In genomic region chr4:112770111-112770510, GRCh38 we compare ENCODE assay signal across 1 cellular context.
TF ChIP-seq lines count a peak whose summit lies in the region.

No MANE protein-coding gene starts in this region.

TF ChIP-seq in GM23338, 12 proteins besides CTCF, POLR2A, EP300 and RAD21 (continued from another document):
- TF ChIP-seq, protein P1, sequence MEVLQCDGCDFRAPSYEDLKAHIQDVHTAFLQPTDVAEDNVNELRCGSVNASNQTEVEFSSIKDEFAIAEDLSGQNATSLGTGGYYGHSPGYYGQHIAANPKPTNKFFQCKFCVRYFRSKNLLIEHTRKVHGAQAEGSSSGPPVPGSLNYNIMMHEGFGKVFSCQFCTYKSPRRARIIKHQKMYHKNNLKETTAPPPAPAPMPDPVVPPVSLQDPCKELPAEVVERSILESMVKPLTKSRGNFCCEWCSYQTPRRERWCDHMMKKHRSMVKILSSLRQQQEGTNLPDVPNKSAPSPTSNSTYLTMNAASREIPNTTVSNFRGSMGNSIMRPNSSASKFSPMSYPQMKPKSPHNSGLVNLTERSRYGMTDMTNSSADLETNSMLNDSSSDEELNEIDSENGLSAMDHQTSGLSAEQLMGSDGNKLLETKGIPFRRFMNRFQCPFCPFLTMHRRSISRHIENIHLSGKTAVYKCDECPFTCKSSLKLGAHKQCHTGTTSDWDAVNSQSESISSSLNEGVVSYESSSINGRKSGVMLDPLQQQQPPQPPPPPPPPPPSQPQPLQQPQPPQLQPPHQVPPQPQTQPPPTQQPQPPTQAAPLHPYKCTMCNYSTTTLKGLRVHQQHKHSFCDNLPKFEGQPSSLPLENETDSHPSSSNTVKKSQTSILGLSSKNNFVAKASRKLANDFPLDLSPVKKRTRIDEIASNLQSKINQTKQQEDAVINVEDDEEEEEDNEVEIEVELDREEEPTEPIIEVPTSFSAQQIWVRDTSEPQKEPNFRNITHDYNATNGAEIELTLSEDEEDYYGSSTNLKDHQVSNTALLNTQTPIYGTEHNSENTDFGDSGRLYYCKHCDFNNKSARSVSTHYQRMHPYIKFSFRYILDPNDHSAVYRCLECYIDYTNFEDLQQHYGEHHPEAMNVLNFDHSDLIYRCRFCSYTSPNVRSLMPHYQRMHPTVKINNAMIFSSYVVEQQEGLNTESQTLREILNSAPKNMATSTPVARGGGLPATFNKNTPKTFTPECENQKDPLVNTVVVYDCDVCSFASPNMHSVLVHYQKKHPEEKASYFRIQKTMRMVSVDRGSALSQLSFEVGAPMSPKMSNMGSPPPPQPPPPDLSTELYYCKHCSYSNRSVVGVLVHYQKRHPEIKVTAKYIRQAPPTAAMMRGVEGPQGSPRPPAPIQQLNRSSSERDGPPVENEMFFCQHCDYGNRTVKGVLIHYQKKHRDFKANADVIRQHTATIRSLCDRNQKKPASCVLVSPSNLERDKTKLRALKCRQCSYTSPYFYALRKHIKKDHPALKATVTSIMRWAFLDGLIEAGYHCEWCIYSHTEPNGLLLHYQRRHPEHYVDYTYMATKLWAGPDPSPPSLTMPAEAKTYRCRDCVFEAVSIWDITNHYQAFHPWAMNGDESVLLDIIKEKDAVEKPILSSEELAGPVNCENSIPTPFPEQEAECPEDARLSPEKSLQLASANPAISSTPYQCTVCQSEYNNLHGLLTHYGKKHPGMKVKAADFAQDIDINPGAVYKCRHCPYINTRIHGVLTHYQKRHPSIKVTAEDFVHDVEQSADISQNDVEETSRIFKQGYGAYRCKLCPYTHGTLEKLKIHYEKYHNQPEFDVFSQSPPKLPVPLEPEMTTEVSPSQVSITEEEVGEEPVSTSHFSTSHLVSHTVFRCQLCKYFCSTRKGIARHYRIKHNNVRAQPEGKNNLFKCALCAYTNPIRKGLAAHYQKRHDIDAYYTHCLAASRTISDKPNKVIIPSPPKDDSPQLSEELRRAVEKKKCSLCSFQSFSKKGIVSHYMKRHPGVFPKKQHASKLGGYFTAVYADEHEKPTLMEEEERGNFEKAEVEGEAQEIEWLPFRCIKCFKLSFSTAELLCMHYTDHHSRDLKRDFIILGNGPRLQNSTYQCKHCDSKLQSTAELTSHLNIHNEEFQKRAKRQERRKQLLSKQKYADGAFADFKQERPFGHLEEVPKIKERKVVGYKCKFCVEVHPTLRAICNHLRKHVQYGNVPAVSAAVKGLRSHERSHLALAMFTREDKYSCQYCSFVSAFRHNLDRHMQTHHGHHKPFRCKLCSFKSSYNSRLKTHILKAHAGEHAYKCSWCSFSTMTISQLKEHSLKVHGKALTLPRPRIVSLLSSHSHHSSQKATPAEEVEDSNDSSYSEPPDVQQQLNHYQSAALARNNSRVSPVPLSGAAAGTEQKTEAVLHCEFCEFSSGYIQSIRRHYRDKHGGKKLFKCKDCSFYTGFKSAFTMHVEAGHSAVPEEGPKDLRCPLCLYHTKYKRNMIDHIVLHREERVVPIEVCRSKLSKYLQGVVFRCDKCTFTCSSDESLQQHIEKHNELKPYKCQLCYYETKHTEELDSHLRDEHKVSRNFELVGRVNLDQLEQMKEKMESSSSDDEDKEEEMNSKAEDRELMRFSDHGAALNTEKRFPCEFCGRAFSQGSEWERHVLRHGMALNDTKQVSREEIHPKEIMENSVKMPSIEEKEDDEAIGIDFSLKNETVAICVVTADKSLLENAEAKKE (CRISPR knock-in tag; IDR thresholded peaks at IDR 0.05), result no peak
- TF ChIP-seq NANOG (IDR thresholded peaks at IDR 0.05; ENCODE audit: borderline replicate concordance), result no peak
- no peak for TF ChIP-seq ZNF331 (CRISPR knock-in tag; IDR thresholded peaks at IDR 0.05; ENCODE audit: low read depth)
- no peak for TF ChIP-seq EZH2phosphoT487 (IDR thresholded peaks at IDR 0.05; ENCODE audit: unreplicated experiment)
- no peak for TF ChIP-seq REST (IDR thresholded peaks at IDR 0.05; ENCODE audit: unreplicated experiment)
- no peak for TF ChIP-seq STAT1 (IDR thresholded peaks at IDR 0.05; ENCODE audit: unreplicated experiment)
- TF ChIP-seq ETS1 (IDR thresholded peaks at IDR 0.05), result no peak
- TF ChIP-seq CREB1 (CRISPR knock-in tag; IDR thresholded peaks at IDR 0.05; ENCODE audit: low read depth), result no peak
- TF ChIP-seq POLR2AphosphoS5 (IDR thresholded peaks at IDR 0.05; ENCODE audit: low read depth), result no peak
- TF ChIP-seq EZH2 (IDR thresholded peaks at IDR 0.05; ENCODE audit: low read depth, unreplicated experiment), result no peak
- TF ChIP-seq ZNF114 (CRISPR knock-in tag; IDR thresholded peaks at IDR 0.05), result no peak
